8 cellular contexts compared by ENCODE assay signal in genomic region chr17:67245694-67246397, GRCh38. TPM values are rescaled to one million over a fixed set of nuclear protein-coding genes. Genes with fewer than 3 reads are reported as not detected.
DNase-seq lines count a peak whose midpoint lies in the region; ATAC-seq and TF ChIP-seq lines count a peak whose summit lies in the region.

No MANE protein-coding gene starts in this region.

- TF ChIP-seq EP300 in Ishikawa (IDR thresholded peaks at IDR 0.05; ENCODE audit: borderline replicate concordance) (no peak), suprapubic skin (IDR thresholded peaks at IDR 0.05) (no peak)

- no peak for DNase-seq in CD14-positive monocyte (ENCODE audit: low spot score)
- DNase-seq in activated CD4-positive, alpha-beta T cell treated with anti-CD3 and anti-CD28 coated beads, Interleukin-2, amount 50 U/mL, for 4 hours: peak; percentile 26 to 33
- DNase-seq in effector CD8-positive, alpha-beta T cell (lab: John Stamatoyannopoulos, UW): peak; percentile 42
- DNase-seq in mesenteric fat pad (ENCODE audit: low spot score): peak; percentile 90
- no peak for DNase-seq in suprapubic skin (ENCODE audit: low spot score in 2 of 2)

- intact Hi-C loops in CD14-positive monocyte (cut with micrococcal nuclease): loop anchor here in 1 of 2 donors (10.0 kb wide), 1 partner anchor 119 kb away; the partner anchor contains the start of gene PSMD12

- no peak for TF ChIP-seq POLR2A in suprapubic skin (IDR thresholded peaks at IDR 0.05)

- peaks cover 35% of the 10 kb centered on the region for H3K4me1 ChIP-seq in suprapubic skin

- H3K27ac ChIP-seq in suprapubic skin: peak overlapping the region; percentile 88

- whole genome bisulfite sequencing in suprapubic skin: 1% methylated on average over 37 of the region's 75 CpGs

- ATAC-seq in HG02852 (IDR thresholded peaks at IDR 0.05; ENCODE audit: unreplicated experiment) (no peak), HG03108 (IDR thresholded peaks at IDR 0.05; ENCODE audit: unreplicated experiment) (no peak)

- no peaks in the 10 kb centered on the region for H3K9me3 ChIP-seq in suprapubic skin

- TF ChIP-seq RAD21 in Ishikawa (IDR thresholded peaks at IDR 0.05; ENCODE audit: low read depth): no peak

- peak overlapping the region; percentile 94 for H3K4me3 ChIP-seq in suprapubic skin

- no peaks in the 10 kb centered on the region for H3K27me3 ChIP-seq in suprapubic skin

- peak overlapping the region in 6 of 7 donors; percentile 84 to 88 (median 85) for H3K27ac Mint-ChIP-seq in CD14-positive monocyte

- no peaks in the 10 kb centered on the region for H3K9me3 Mint-ChIP-seq in CD14-positive monocyte

- peaks cover 45% of the 10 kb centered on the region for H3K4me1 Mint-ChIP-seq in CD14-positive monocyte

- peak overlapping the region; percentile 85 to 90 for H3K4me3 Mint-ChIP-seq in CD14-positive monocyte

- H3K36me3 Mint-ChIP-seq in CD14-positive monocyte: peaks cover 14 to 17% of the 10 kb centered on the region in 2 donors

- H3K36me3 ChIP-seq in suprapubic skin: no peaks in the 10 kb centered on the region

- TF ChIP-seq CTCF in CD14-positive monocyte (IDR thresholded peaks at IDR 0.05) (no peak), suprapubic skin (IDR thresholded peaks at IDR 0.05) (no peak)

- H3K27me3 Mint-ChIP-seq in CD14-positive monocyte (ENCODE audit: low read depth in 3 of 3): no peaks in the 10 kb centered on the region

TF ChIP-seq in Ishikawa, 13 proteins besides CTCF, POLR2A, EP300 and RAD21:
- TF ChIP-seq TEAD4 (IDR thresholded peaks at IDR 0.05) (peak; percentile 79), TAF1 (IDR thresholded peaks at IDR 0.05; ENCODE audit: low read depth) (peak; percentile 6; the same call in 1 of the 2 replicates), ZBTB7A (IDR thresholded peaks at IDR 0.05; ENCODE audit: low read depth) (peak; percentile 95), CEBPB (IDR thresholded peaks at IDR 0.05) (no peak)

RNA-seq across cellular contexts. Expression of gene HELZ, which starts 0.8 kb away (rescaled TPM):
- 10 to 100 TPM; 24.8 to 44.1 TPM for polyA plus RNA-seq in CD14-positive monocyte
- total RNA-seq in mesenteric fat pad: 68.8 TPM
- 10 to 100 TPM; 30.9 to 88.5 (median 36.7) TPM for total RNA-seq in suprapubic skin

Comparison
In these comparisons a context has a peak if more than half of its experiments do, and no peak if none do; other contexts are left out.
1. DNase-seq: peak in activated CD4-positive, alpha-beta T cell treated with anti-CD3 and anti-CD28 coated beads, Interleukin-2, amount 50 U/mL, for 4 hours (2 of 2), effector CD8-positive, alpha-beta T cell (single experiment) and mesenteric fat pad (single experiment); none in CD14-positive monocyte (single experiment) and suprapubic skin (0 of 2).